Comparison of ENCODE assay signal across 10 cellular contexts in genomic region chr1:20358761-20359263, GRCh38.
A peak's percentile ranks its signal among the peaks of the same experiment; 100 is the strongest.
DNase-seq lines count a peak whose midpoint lies in the region; ATAC-seq and TF ChIP-seq lines count a peak whose summit lies in the region.
"Had no signal": no experiment of that assay in that cellular context is flagged by ENCODE, and none has a peak within 500 bp of the region (broad histone marks: within the 10 kb centered on the region; RNA-seq: fewer than 3 reads in every experiment).

No MANE protein-coding gene starts in this region.

- H3K4me1 Mint-ChIP-seq in naive thymus-derived CD8-positive, alpha-beta T cell = peaks cover 0 to 8% (median 4%) of the 10 kb centered on the region in 4 donors

- H4K8ac ChIP-seq in mesenchymal stem cell (ENCODE audit: low read length) = no peak overlapping the region

- no peaks in the 10 kb centered on the region for H3K9me3 Mint-ChIP-seq in naive thymus-derived CD8-positive, alpha-beta T cell

- no peak overlapping the region for H2BK120ac ChIP-seq in mesenchymal stem cell (ENCODE audit: low read depth, low read length)

- no peaks in the 10 kb centered on the region for H3K79me1 ChIP-seq in mesenchymal stem cell (replicated peaks; ENCODE audit: low read length, poor library complexity, severe bottlenecking)

- H3K27me3 ChIP-seq in OCI-LY3 (ENCODE audit: low read depth, low read length) (peaks cover 9% of the 10 kb centered on the region), cardiac muscle cell (peaks cover 41% of the 10 kb centered on the region), testis (no peaks in the 10 kb centered on the region), mesenchymal stem cell (ENCODE audit: control insufficient read depth in 1 of 2, insufficient read depth in 1 of 2, low read length in 2 of 2) (peaks cover 70 to 80% of the 10 kb centered on the region in 2 experiments)

- TF ChIP-seq POLR2A in testis (IDR thresholded peaks at IDR 0.05) = no peak

- H3K27ac ChIP-seq in OCI-LY3 (ENCODE audit: low read length) (no peak overlapping the region), cardiac muscle cell (no peak overlapping the region), testis (no peak overlapping the region), mesenchymal stem cell (ENCODE audit: low read length, poor library complexity, severe bottlenecking) (no peak overlapping the region)
- H3K27ac ChIP-seq: 22Rv1 had no signal

- peaks cover 20 to 63% (median 50%) of the 10 kb centered on the region in 5 donors for H3K27me3 Mint-ChIP-seq in naive thymus-derived CD8-positive, alpha-beta T cell

- ATAC-seq in naive thymus-derived CD8-positive, alpha-beta T cell = no peak

- 30 to 49% methylated on average over 12 of the region's 12 CpGs for WGBS in testis, 2 donors
- WGBS in mesenchymal stem cell = 65% methylated on average over 12 of the region's 12 CpGs

- H3K4me3 Mint-ChIP-seq in naive thymus-derived CD8-positive, alpha-beta T cell = no peak overlapping the region

- H3K4me1 ChIP-seq in OCI-LY3 (ENCODE audit: low read length) (peaks cover 21% of the 10 kb centered on the region), cardiac muscle cell (ENCODE audit: low read depth) (peaks cover 11% of the 10 kb centered on the region), testis (peaks cover 26% of the 10 kb centered on the region), mesenchymal stem cell (ENCODE audit: control insufficient read depth, insufficient read depth, low read depth, low read length) (peaks cover 5% of the 10 kb centered on the region)

- no peak for TF ChIP-seq CTCF in OCI-LY3 (IDR thresholded peaks at IDR 0.05; ENCODE audit: low read depth, low read length)
- no peak for TF ChIP-seq CTCF in cardiac muscle cell (IDR thresholded peaks at IDR 0.05; ENCODE audit: low read depth, low read length)
- no peak for TF ChIP-seq CTCF in testis (IDR thresholded peaks at IDR 0.05)

- H3K36me3 Mint-ChIP-seq in naive thymus-derived CD8-positive, alpha-beta T cell = no peaks in the 10 kb centered on the region

- no peak overlapping the region for H2AFZ ChIP-seq in OCI-LY3 (ENCODE audit: low read depth, low read length)
- no peak overlapping the region for H2AFZ ChIP-seq in mesenchymal stem cell (ENCODE audit: low read depth, low read length)

- H3K9ac ChIP-seq in OCI-LY3 (ENCODE audit: low read length) = no peak overlapping the region
- no peak overlapping the region for H3K9ac ChIP-seq in mesenchymal stem cell (ENCODE audit: low read length)

- no peaks in the 10 kb centered on the region for H3K36me3 ChIP-seq in OCI-LY3 (replicated peaks; ENCODE audit: low read depth, low read length)
- H3K36me3 ChIP-seq in cardiac muscle cell = no peaks in the 10 kb centered on the region
- no peaks in the 10 kb centered on the region for H3K36me3 ChIP-seq in testis (ENCODE audit: low read depth, missing control alignments)
- H3K36me3 ChIP-seq in mesenchymal stem cell (ENCODE audit: control insufficient read depth in 1 of 2, insufficient read depth in 2 of 2, low read depth in 1 of 2, low read length in 2 of 2) = no peaks in the 10 kb centered on the region

- H3K4me3 ChIP-seq in OCI-LY3 (ENCODE audit: low read length) (peak overlapping the region; percentile 63; the same call in 1 of the 2 replicates), cardiac muscle cell (no peak overlapping the region), testis (no peak overlapping the region), mesenchymal stem cell (ENCODE audit: insufficient read depth in 1 of 2, low read depth in 1 of 2, low read length in 2 of 2) (no peak overlapping the region)

- H3K9me3 ChIP-seq in OCI-LY3 (ENCODE audit: insufficient read depth, low read length) (no peaks in the 10 kb centered on the region), cardiac muscle cell (ENCODE audit: low read depth) (no peaks in the 10 kb centered on the region), testis (no peaks in the 10 kb centered on the region), mesenchymal stem cell (ENCODE audit: control insufficient read depth, low read length) (no peaks in the 10 kb centered on the region)

- no peak overlapping the region for H2AK5ac ChIP-seq in mesenchymal stem cell (ENCODE audit: low read length, severe bottlenecking)

- DNase-seq in NCI-H1417 (lab: John Stamatoyannopoulos, UW) (peak; percentile 54 to 81 (median 73)), NCI-H1417 treated with DMSO at 0.1 percent for 48 hours (lab: John Stamatoyannopoulos, UW) (no peak), cardiac muscle cell (ENCODE audit: low read depth in 1 of 2, low spot score in 1 of 2) (peak; percentile 29 to 91), testis (peak; percentile 88), mesenchymal stem cell (no peak)
- DNase-seq in naive thymus-derived CD8-positive, alpha-beta T cell = no peak
- DNase-seq in activated CD4-positive, CD25-positive, alpha-beta regulatory T cell (lab: John Stamatoyannopoulos, UW) = no peak
- DNase-seq: hippocampal formation had no signal

- no peak overlapping the region for H3K4ac ChIP-seq in mesenchymal stem cell (ENCODE audit: low read depth in 1 of 2, low read length in 2 of 2)

- POLR2A ChIA-PET in naive thymus-derived CD8-positive, alpha-beta T cell (lab: Charles Lee) = no interaction called here

- no peak overlapping the region for H3K14ac ChIP-seq in mesenchymal stem cell (ENCODE audit: low read length in 2 of 2)

- H3K18ac ChIP-seq in mesenchymal stem cell (ENCODE audit: low read depth in 1 of 2, low read length in 2 of 2) = no peak overlapping the region

- H2BK5ac ChIP-seq in mesenchymal stem cell (ENCODE audit: low read depth, low read length, poor library complexity, severe bottlenecking) = no peak overlapping the region

- H4K91ac ChIP-seq in mesenchymal stem cell (ENCODE audit: low read length) = no peak overlapping the region

- peak overlapping the region; percentile 77 for H3K4me2 ChIP-seq in OCI-LY3 (ENCODE audit: low read length)
- no peak overlapping the region for H3K4me2 ChIP-seq in mesenchymal stem cell (ENCODE audit: low read length, poor library complexity, severe bottlenecking)

- no peaks in the 10 kb centered on the region for H4K20me1 ChIP-seq in OCI-LY3 (ENCODE audit: insufficient read depth, low read length)

- intact Hi-C loops in testis (cut with DNase I; ENCODE audit: low total_unique reads) = no loop called here

- H2BK12ac ChIP-seq in mesenchymal stem cell (ENCODE audit: low read length in 2 of 2) = no peak overlapping the region

- H3K23ac ChIP-seq in mesenchymal stem cell (ENCODE audit: low read length in 2 of 2) = no peak overlapping the region

- H2BK15ac ChIP-seq in mesenchymal stem cell (ENCODE audit: low read depth, poor library complexity, severe bottlenecking) = no peak overlapping the region

- H3K27ac Mint-ChIP-seq in naive thymus-derived CD8-positive, alpha-beta T cell = no peak overlapping the region

- H3K79me2 ChIP-seq in OCI-LY3 (ENCODE audit: low read length) = no peaks in the 10 kb centered on the region

Comparison
In these comparisons a context has a peak if more than half of its experiments do, and no peak if none do; other contexts are left out.
1. DNase-seq: peak in NCI-H1417 (3 of 3), cardiac muscle cell (2 of 2) and testis (single experiment); none in NCI-H1417 treated with DMSO at 0.1 percent for 48 hours (single experiment), naive thymus-derived CD8-positive, alpha-beta T cell (0 of 10), mesenchymal stem cell (single experiment) and activated CD4-positive, CD25-positive, alpha-beta regulatory T cell (0 of 4).